Comparison of ENCODE assay signal across 17 cellular contexts in the genomic region with DNA sequence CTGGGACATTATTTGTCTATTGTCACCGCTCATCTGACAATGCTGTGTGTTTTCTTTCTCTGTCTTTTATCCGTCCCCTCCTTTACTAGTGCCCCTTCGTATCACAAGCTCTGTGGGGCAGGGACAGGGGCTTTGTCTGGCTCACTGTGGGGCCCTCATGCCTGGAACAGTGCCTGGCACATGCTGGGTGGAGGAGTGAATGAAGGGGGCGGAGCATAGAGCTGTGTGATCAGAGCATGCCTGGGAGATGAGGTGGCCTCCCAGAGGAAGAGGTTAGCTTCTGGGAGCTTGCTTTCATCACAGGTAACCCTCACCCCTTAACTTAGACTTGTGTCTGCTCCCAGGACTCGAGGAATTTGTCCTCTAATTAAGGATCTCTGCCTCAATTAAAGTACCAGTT. TPM values are rescaled to one million over a fixed set of nuclear protein-coding genes. Genes with fewer than 3 reads are reported as not detected.
A peak's percentile ranks its signal among the peaks of the same experiment; 100 is the strongest.
DNase-seq lines count a peak whose midpoint lies in the region; ATAC-seq and TF ChIP-seq lines count a peak whose summit lies in the region.
"Had no signal": no experiment of that assay in that cellular context is flagged by ENCODE, and none has a peak within 500 bp of the region (broad histone marks: within the 10 kb centered on the region; RNA-seq: fewer than 3 reads in every experiment).

No MANE protein-coding gene starts in this region.

- H3K27ac Mint-ChIP-seq in Calu3 (ENCODE audit: unreplicated experiment) (peak overlapping the region; percentile 84), natural killer cell (no peak overlapping the region), T-helper 17 cell (no peak overlapping the region)
- H3K27ac Mint-ChIP-seq: activated CD4-positive, alpha-beta memory T cell treated with anti-CD3 and anti-CD28 coated beads for 36 hours; IgD-negative memory B cell had no signal

- no TSS peak for BruUV-seq in Calu3 (replicated peaks; lab: Mats Ljungman, UMichigan)

- peak; percentile 54 for ATAC-seq in mucosa of descending colon
- no peak for ATAC-seq in HG02571 (IDR thresholded peaks at IDR 0.05; ENCODE audit: unreplicated experiment)
- ATAC-seq in natural killer cell: no peak
- ATAC-seq in T-helper 17 cell: no peak
- ATAC-seq: stimulated activated naive CD8-positive, alpha-beta T cell treated with anti-CD3 and anti-CD28 coated beads, Interleukin-15, Interleukin-2, amounts not matched to agents 100 U/mL and 50 U/mL, for 24 hours had no signal

- H3K36me3 Mint-ChIP-seq in Calu3 (ENCODE audit: insufficient read depth, unreplicated experiment) (peaks cover 78% of the 10 kb centered on the region), natural killer cell (no peaks in the 10 kb centered on the region), T-helper 17 cell (ENCODE audit: low read depth) (no peaks in the 10 kb centered on the region)
- H3K36me3 Mint-ChIP-seq: activated CD4-positive, alpha-beta memory T cell treated with anti-CD3 and anti-CD28 coated beads for 36 hours; CD14-positive monocyte had no signal

- H3K27me3 Mint-ChIP-seq in Calu3 (ENCODE audit: unreplicated experiment) (no peaks in the 10 kb centered on the region), natural killer cell (ENCODE audit: low read depth in 2 of 2) (peaks cover 21 to 27% of the 10 kb centered on the region in 2 donors), T-helper 17 cell (peaks cover 19% of the 10 kb centered on the region)

- H3K4me1 ChIP-seq in mucosa of descending colon (ENCODE audit: low read depth): peaks cover 12% of the 10 kb centered on the region
- H3K4me1 ChIP-seq: prostate gland had no signal

- H3K4me1 Mint-ChIP-seq in Calu3 (ENCODE audit: low read depth, unreplicated experiment) (peaks cover 77% of the 10 kb centered on the region), natural killer cell (no peaks in the 10 kb centered on the region), T-helper 17 cell (peaks cover 2% of the 10 kb centered on the region)
- H3K4me1 Mint-ChIP-seq: CD14-positive monocyte had no signal

- no peaks in the 10 kb centered on the region for H3K36me3 ChIP-seq in mucosa of descending colon (ENCODE audit: low read depth)
- H3K36me3 ChIP-seq: prostate gland had no signal

- no peak overlapping the region for H3K4me3 ChIP-seq in mucosa of descending colon
- H3K4me3 ChIP-seq: lung, prostate gland had no signal

- H3K9me3 Mint-ChIP-seq in Calu3 (ENCODE audit: low read depth, unreplicated experiment) (no peaks in the 10 kb centered on the region), natural killer cell (no peaks in the 10 kb centered on the region)
- H3K9me3 Mint-ChIP-seq: activated CD4-positive, alpha-beta memory T cell treated with anti-CD3 and anti-CD28 coated beads for 36 hours; IgD-negative memory B cell had no signal

- intact Hi-C loops in Calu3 (cut with micrococcal nuclease; ENCODE audit: unreplicated experiment): no loop called here
- intact Hi-C loops in mucosa of descending colon (cut with DNase I, micrococcal nuclease): no loop called here
- intact Hi-C loops in natural killer cell (cut with micrococcal nuclease): no loop called here

- H3K4me3 Mint-ChIP-seq in Calu3 (ENCODE audit: low read depth, unreplicated experiment) (peak overlapping the region; percentile 25), natural killer cell (no peak overlapping the region), T-helper 17 cell (no peak overlapping the region)
- H3K4me3 Mint-ChIP-seq: activated CD4-positive, alpha-beta memory T cell treated with anti-CD3 and anti-CD28 coated beads for 36 hours; CD14-positive monocyte had no signal

- DNase-seq in Calu3 (peak; percentile 72), NCI-H226 (peak; percentile 77), dermis blood vessel endothelial cell (peak; percentile 49), mucosa of descending colon (no peak), natural killer cell (no peak), NAMALWA (ENCODE audit: low spot score) (no peak), T-helper 17 cell (no peak)
- DNase-seq: activated CD4-positive, alpha-beta memory T cell treated with anti-CD3 and anti-CD28 coated beads for 36 hours; NCI-H187 treated with DMSO at 0.1 percent for 48 hours; stimulated activated CD4-positive, alpha-beta T cell treated with anti-CD3 and anti-CD28 coated beads, Interleukin-4, amount 100 ng/mL, for 1 hour; stimulated activated naive CD8-positive, alpha-beta T cell treated with anti-CD3 and anti-CD28 coated beads, Interleukin-15, Interleukin-2, amounts not matched to agents 100 U/mL and 50 U/mL, for 24 hours; T-helper 2 cell had no signal

- H3K9me3 ChIP-seq in mucosa of descending colon (no peaks in the 10 kb centered on the region), T-helper 17 cell (ENCODE audit: control insufficient read depth, low read length, poor library complexity, severe bottlenecking) (no peaks in the 10 kb centered on the region)
- H3K9me3 ChIP-seq: prostate gland had no signal

- TF ChIP-seq CTCF in Calu3 (IDR thresholded peaks at IDR 0.05; ENCODE audit: unreplicated experiment) (no peak), mucosa of descending colon (IDR thresholded peaks at IDR 0.05) (no peak), natural killer cell (IDR thresholded peaks at IDR 0.05) (no peak)

- CTCF ChIA-PET in Calu3 (lab: Charles Lee): interaction anchor here (0.9 to 1.4 kb wide), 3 partner anchors 13 to 260 kb away, joined by 3 to 6 read pairs (median 4); no protein-coding TSS in a partner anchor

RNA-seq across cellular contexts. Expression of gene MTCL1, which starts 16.4 kb away (rescaled TPM):
- 297 and 314 TPM in 2 replicates for total RNA-seq in Calu3 (2022)
- 11.7 and 16.7 TPM in 2 replicates for total RNA-seq in dermis blood vessel endothelial cell
- 100 to 1,000 TPM in 1 of 3 donors, 10 to 100 TPM in 1, 1 to 10 TPM in 1; 4.1 to 141 (median 15.4) TPM for total RNA-seq in mucosa of descending colon
- 1 to 10 TPM in 1 of 3 donors, under 1 TPM in 2; 0.38 to 1.5 (median 0.43) TPM for total RNA-seq in natural killer cell
- total RNA-seq in T-helper 17 cell: 1 to 10 TPM in 1 of 2 donors, under 1 TPM in 1; 0.22 to 2.1 TPM

Comparison
In these comparisons a context has a peak if more than half of its experiments do, and no peak if none do; other contexts are left out.
1. DNase-seq: peak in Calu3 (single experiment), NCI-H226 (single experiment) and dermis blood vessel endothelial cell (single experiment); none in mucosa of descending colon (0 of 3), natural killer cell (single experiment), NAMALWA (single experiment) and T-helper 17 cell (0 of 3).